ENCODE assay signal across 16 cellular contexts in the genomic region with DNA sequence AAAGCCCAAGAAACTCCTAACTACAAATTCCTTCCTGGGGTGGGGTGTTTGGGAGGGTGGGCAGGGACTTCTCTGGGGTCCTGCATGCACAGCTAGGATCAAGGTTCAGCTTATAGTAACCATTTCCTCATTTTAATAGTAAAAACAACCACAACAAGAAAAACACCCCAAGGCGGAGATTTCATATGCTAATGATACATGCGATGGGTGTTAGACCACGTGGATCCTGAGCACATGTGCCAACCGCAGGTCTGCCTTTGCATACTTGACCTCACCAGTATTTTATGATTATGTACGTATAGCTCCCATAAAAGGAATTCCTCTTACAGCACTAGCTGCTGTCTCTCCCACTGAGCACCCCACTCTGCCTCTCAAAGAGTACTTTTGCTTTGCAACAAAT. TPM values are rescaled to one million over a fixed set of nuclear protein-coding genes. Genes with fewer than 3 reads are reported as not detected.
"Had no signal": no experiment of that assay in that cellular context is flagged by ENCODE, and none has a peak within 500 bp of the region (broad histone marks: within the 10 kb centered on the region; RNA-seq: fewer than 3 reads in every experiment).

No MANE protein-coding gene starts in this region.

- H2AFZ ChIP-seq: hepatocyte had no signal

- ATAC-seq: activated T-helper 17 cell treated with anti-CD3 and anti-CD28 coated beads, Interleukin-2, amount 50 U/mL, for 72 hours; gastroesophageal sphincter had no signal

- H3K9me3 ChIP-seq: gastroesophageal sphincter, right atrium auricular region, tibial artery, uterus had no signal

- H3K4me3 ChIP-seq: cardiac muscle cell, gastroesophageal sphincter, hepatocyte, right atrium auricular region, tibial artery, uterus had no signal

- H3K79me2 ChIP-seq: hepatocyte had no signal

- H3K27ac Mint-ChIP-seq: activated naive CD4-positive, alpha-beta T cell treated with anti-CD3 and anti-CD28 coated beads, Interleukin-2, amount 10 ng/mL, durations not matched to agents 7 days and 5 days; activated T-helper 17 cell treated with anti-CD3 and anti-CD28 coated beads, Interleukin-2, amount 50 U/mL, for 72 hours had no signal

- H3K9me3 Mint-ChIP-seq: activated T-helper 17 cell treated with anti-CD3 and anti-CD28 coated beads, Interleukin-2, amount 50 U/mL, for 72 hours had no signal

- H3K4me1 ChIP-seq: gastroesophageal sphincter, right atrium auricular region, tibial artery, uterus had no signal

- DNase-seq: activated CD4-positive, alpha-beta T cell treated with anti-CD3 and anti-CD28 coated beads for 48 hours; activated naive CD4-positive, alpha-beta T cell treated with anti-CD3 and anti-CD28 coated beads, Interleukin-2, amount 10 ng/mL, durations not matched to agents 7 days and 5 days; effector CD4-positive, alpha-beta T cell; kidney; posterior cingulate gyrus; small intestine; tibial artery; uterus had no signal

- H3K4me3 Mint-ChIP-seq: activated naive CD4-positive, alpha-beta T cell treated with anti-CD3 and anti-CD28 coated beads, Interleukin-2, amount 10 ng/mL, durations not matched to agents 7 days and 5 days; activated T-helper 17 cell treated with anti-CD3 and anti-CD28 coated beads, Interleukin-2, amount 50 U/mL, for 72 hours had no signal

- H3K36me3 ChIP-seq: cardiac muscle cell, gastroesophageal sphincter, right atrium auricular region, tibial artery, uterus had no signal

- H3K27ac ChIP-seq: cardiac muscle cell, gastroesophageal sphincter, hepatocyte, right atrium auricular region, tibial artery, uterus had no signal

- H3K4me2 ChIP-seq: hepatocyte had no signal

- H3K27me3 ChIP-seq: cardiac muscle cell, hepatocyte, right atrium auricular region, uterus had no signal

RNA-seq across cellular contexts. Expression of a gene that starts 1.9 kb away (rescaled TPM):
- total RNA-seq: activated T-helper 17 cell treated with anti-CD3 and anti-CD28 coated beads, Interleukin-2, amount 50 U/mL, for 72 hours; cardiac muscle cell; gastroesophageal sphincter; hepatocyte; kidney; liver; myocyte; right atrium auricular region; uterus had no signal
- polyA plus RNA-seq: adipose tissue, cardiac muscle cell, hepatocyte, liver, small intestine had no signal

RNA-seq across cellular contexts. Expression of a gene that starts 7.7 kb away (rescaled TPM):
- total RNA-seq: activated T-helper 17 cell treated with anti-CD3 and anti-CD28 coated beads, Interleukin-2, amount 50 U/mL, for 72 hours; cardiac muscle cell; gastroesophageal sphincter; hepatocyte; kidney; liver; myocyte; right atrium auricular region; uterus had no signal
- polyA plus RNA-seq: adipose tissue, cardiac muscle cell, hepatocyte, liver, small intestine had no signal

RNA-seq across cellular contexts. Expression of a gene that starts 11.1 kb away (rescaled TPM):
- total RNA-seq: activated T-helper 17 cell treated with anti-CD3 and anti-CD28 coated beads, Interleukin-2, amount 50 U/mL, for 72 hours; cardiac muscle cell; gastroesophageal sphincter; hepatocyte; kidney; liver; myocyte; right atrium auricular region; uterus had no signal
- polyA plus RNA-seq: adipose tissue, cardiac muscle cell, hepatocyte, liver, small intestine had no signal

RNA-seq across cellular contexts. Expression of a gene that starts 14.3 kb away (rescaled TPM):
- total RNA-seq: activated T-helper 17 cell treated with anti-CD3 and anti-CD28 coated beads, Interleukin-2, amount 50 U/mL, for 72 hours; cardiac muscle cell; gastroesophageal sphincter; hepatocyte; kidney; liver; myocyte; right atrium auricular region; uterus had no signal
- polyA plus RNA-seq: adipose tissue, cardiac muscle cell, hepatocyte, liver, small intestine had no signal

RNA-seq across cellular contexts. Expression of a gene that starts 18.4 kb away (rescaled TPM):
- total RNA-seq: activated T-helper 17 cell treated with anti-CD3 and anti-CD28 coated beads, Interleukin-2, amount 50 U/mL, for 72 hours; cardiac muscle cell; gastroesophageal sphincter; hepatocyte; kidney; liver; myocyte; right atrium auricular region; uterus had no signal
- polyA plus RNA-seq: adipose tissue, cardiac muscle cell, hepatocyte, liver, small intestine had no signal
